ENCODE assay signal across 1 cellular context in the genomic region with DNA sequence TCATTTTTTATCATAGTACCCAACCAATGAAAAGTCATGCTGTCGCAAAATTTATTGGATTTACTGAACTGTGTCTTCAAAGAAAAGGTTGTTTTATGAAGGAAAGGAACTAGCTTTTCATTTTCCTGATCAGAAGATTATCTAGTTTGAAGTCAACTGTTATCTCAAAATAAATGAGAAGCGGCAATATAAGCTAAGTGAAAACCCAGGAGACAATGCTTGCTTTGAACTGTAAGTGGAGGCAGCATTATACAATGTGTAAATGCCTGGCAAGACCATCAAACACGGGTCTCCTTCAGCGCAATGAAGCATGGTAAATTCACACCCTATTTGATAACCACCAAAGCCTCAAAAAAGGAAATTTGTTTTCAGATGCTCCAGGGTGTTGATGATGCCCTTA.
TF ChIP-seq lines count a peak whose summit lies in the region.

No MANE protein-coding gene starts in this region.

TF ChIP-seq in GM23338, 12 proteins besides CTCF, POLR2A, EP300 and RAD21 (continued from another document):
- TF ChIP-seq, protein P1, sequence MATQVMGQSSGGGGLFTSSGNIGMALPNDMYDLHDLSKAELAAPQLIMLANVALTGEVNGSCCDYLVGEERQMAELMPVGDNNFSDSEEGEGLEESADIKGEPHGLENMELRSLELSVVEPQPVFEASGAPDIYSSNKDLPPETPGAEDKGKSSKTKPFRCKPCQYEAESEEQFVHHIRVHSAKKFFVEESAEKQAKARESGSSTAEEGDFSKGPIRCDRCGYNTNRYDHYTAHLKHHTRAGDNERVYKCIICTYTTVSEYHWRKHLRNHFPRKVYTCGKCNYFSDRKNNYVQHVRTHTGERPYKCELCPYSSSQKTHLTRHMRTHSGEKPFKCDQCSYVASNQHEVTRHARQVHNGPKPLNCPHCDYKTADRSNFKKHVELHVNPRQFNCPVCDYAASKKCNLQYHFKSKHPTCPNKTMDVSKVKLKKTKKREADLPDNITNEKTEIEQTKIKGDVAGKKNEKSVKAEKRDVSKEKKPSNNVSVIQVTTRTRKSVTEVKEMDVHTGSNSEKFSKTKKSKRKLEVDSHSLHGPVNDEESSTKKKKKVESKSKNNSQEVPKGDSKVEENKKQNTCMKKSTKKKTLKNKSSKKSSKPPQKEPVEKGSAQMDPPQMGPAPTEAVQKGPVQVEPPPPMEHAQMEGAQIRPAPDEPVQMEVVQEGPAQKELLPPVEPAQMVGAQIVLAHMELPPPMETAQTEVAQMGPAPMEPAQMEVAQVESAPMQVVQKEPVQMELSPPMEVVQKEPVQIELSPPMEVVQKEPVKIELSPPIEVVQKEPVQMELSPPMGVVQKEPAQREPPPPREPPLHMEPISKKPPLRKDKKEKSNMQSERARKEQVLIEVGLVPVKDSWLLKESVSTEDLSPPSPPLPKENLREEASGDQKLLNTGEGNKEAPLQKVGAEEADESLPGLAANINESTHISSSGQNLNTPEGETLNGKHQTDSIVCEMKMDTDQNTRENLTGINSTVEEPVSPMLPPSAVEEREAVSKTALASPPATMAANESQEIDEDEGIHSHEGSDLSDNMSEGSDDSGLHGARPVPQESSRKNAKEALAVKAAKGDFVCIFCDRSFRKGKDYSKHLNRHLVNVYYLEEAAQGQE (IDR thresholded peaks at IDR 0.05; ENCODE audit: unreplicated experiment), result no peak
- no peak for TF ChIP-seq STAT1 (IDR thresholded peaks at IDR 0.05; ENCODE audit: unreplicated experiment)
